ENCODE assay signal across 1 cellular context in genomic region chr16:78480588-78480987, GRCh38.
TF ChIP-seq lines count a peak whose summit lies in the region.

No MANE protein-coding gene starts in this region.

TF ChIP-seq in HepG2, 621 proteins besides CTCF, POLR2A, EP300 and RAD21 (continued from another document and continues in another):
- TF ChIP-seq PRDM4 (CRISPR knock-in tag; IDR thresholded peaks at IDR 0.05; ENCODE audit: borderline replicate concordance), result no peak
- no peak for TF ChIP-seq SP5 (CRISPR knock-in tag; IDR thresholded peaks at IDR 0.05; ENCODE audit: borderline replicate concordance, low read depth)
- TF ChIP-seq E2F5 (CRISPR knock-in tag; conservative IDR thresholded peaks at IDR 0.05), result no peak
- no peak for TF ChIP-seq TAF15 (IDR thresholded peaks at IDR 0.05; ENCODE audit: low read depth, low read length, poor library complexity, severe bottlenecking)
- no peak for TF ChIP-seq GABPB1 (CRISPR knock-in tag; IDR thresholded peaks at IDR 0.05)
- peak; percentile 16; the same call in 1 of the 2 replicates for TF ChIP-seq MIER3 (CRISPR knock-in tag; IDR thresholded peaks at IDR 0.05; ENCODE audit: borderline replicate concordance)
- no peak for TF ChIP-seq AKAP8 (CRISPR knock-in tag; IDR thresholded peaks at IDR 0.05)
- no peak for TF ChIP-seq ZNF207 (IDR thresholded peaks at IDR 0.05; ENCODE audit: borderline replicate concordance)
- TF ChIP-seq E2F2 (CRISPR knock-in tag; IDR thresholded peaks at IDR 0.05; ENCODE audit: borderline replicate concordance), result no peak
- TF ChIP-seq LRRFIP1 (CRISPR knock-in tag; conservative IDR thresholded peaks at IDR 0.05), result no peak
- no peak for TF ChIP-seq ZNF3 (CRISPR knock-in tag; IDR thresholded peaks at IDR 0.05)
- 0 out of 2 replicates have a peak, but pooled peaks have one; percentile 34 for TF ChIP-seq ZNF629 (CRISPR knock-in tag; conservative IDR thresholded peaks at IDR 0.05)
- peak; percentile 48; the same call in 1 of the 2 replicates for TF ChIP-seq PATZ1 (CRISPR knock-in tag; IDR thresholded peaks at IDR 0.05)
- TF ChIP-seq TFAP4 (IDR thresholded peaks at IDR 0.05; ENCODE audit: borderline replicate concordance, low read depth), result peak; percentile 37; the same call in 1 of the 2 replicates
- TF ChIP-seq ZNF292 (CRISPR knock-in tag; IDR thresholded peaks at IDR 0.05; ENCODE audit: borderline replicate concordance, low read depth), result peak; percentile 84; the same call in 1 of the 2 replicates
- no peak for TF ChIP-seq ZNF724P (CRISPR knock-in tag; IDR thresholded peaks at IDR 0.05; ENCODE audit: borderline replicate concordance)
- TF ChIP-seq ONECUT2 (CRISPR knock-in tag; IDR thresholded peaks at IDR 0.05), result no peak
- no peak for TF ChIP-seq JARID2 (CRISPR knock-in tag; IDR thresholded peaks at IDR 0.05; ENCODE audit: insufficient replicate concordance)
- no peak for TF ChIP-seq ZNF329 (CRISPR knock-in tag; IDR thresholded peaks at IDR 0.05; ENCODE audit: low read depth)
- peak; percentile 78 for TF ChIP-seq IRF2 (CRISPR knock-in tag; IDR thresholded peaks at IDR 0.05)
- TF ChIP-seq TSC22D2 (CRISPR knock-in tag; IDR thresholded peaks at IDR 0.05; ENCODE audit: borderline replicate concordance), result no peak
- TF ChIP-seq ZNF678 (CRISPR knock-in tag; IDR thresholded peaks at IDR 0.05), result no peak
- TF ChIP-seq NFKBIZ (CRISPR knock-in tag; IDR thresholded peaks at IDR 0.05), result no peak
- no peak for TF ChIP-seq SETDB1 (CRISPR knock-in tag; IDR thresholded peaks at IDR 0.05; ENCODE audit: borderline replicate concordance)
- TF ChIP-seq HMG20A (CRISPR knock-in tag; IDR thresholded peaks at IDR 0.05; ENCODE audit: borderline replicate concordance), result peak; percentile 67; the same call in 1 of the 2 replicates
- TF ChIP-seq SKI (IDR thresholded peaks at IDR 0.05; ENCODE audit: partially characterized antibody), result peak; percentile 41
- TF ChIP-seq RBM22 (optimal IDR thresholded peaks at IDR 0.05; ENCODE audit: low read length), result no peak
- 0 out of 2 replicates have a peak, but pooled peaks have one; percentile 44 for TF ChIP-seq KLF11 (CRISPR knock-in tag; IDR thresholded peaks at IDR 0.05)
- no peak for TF ChIP-seq ZNF576 (CRISPR knock-in tag; IDR thresholded peaks at IDR 0.05)
- TF ChIP-seq HOXD1 (CRISPR knock-in tag; IDR thresholded peaks at IDR 0.05), result no peak
- peak; percentile 87 for TF ChIP-seq AHDC1 (CRISPR knock-in tag; IDR thresholded peaks at IDR 0.05; ENCODE audit: borderline replicate concordance)
- no peak for TF ChIP-seq ZNF550 (CRISPR knock-in tag; IDR thresholded peaks at IDR 0.05; ENCODE audit: borderline replicate concordance)
- peak; percentile 64 for TF ChIP-seq SAP130 (CRISPR knock-in tag; IDR thresholded peaks at IDR 0.05; ENCODE audit: low read depth)
- TF ChIP-seq JUN (CRISPR knock-in tag; IDR thresholded peaks at IDR 0.05), result 0 out of 2 replicates have a peak, but pooled peaks have one; percentile 41
- no peak for TF ChIP-seq HNRNPLL (IDR thresholded peaks at IDR 0.05; ENCODE audit: low read depth, low read length, poor library complexity, severe bottlenecking)
- no peak for TF ChIP-seq ZNF616 (CRISPR knock-in tag; IDR thresholded peaks at IDR 0.05; ENCODE audit: low read depth)
- TF ChIP-seq HNF1B (CRISPR knock-in tag; IDR thresholded peaks at IDR 0.05), result no peak
- TF ChIP-seq THAP9 (CRISPR knock-in tag; IDR thresholded peaks at IDR 0.05; ENCODE audit: borderline replicate concordance), result no peak
- TF ChIP-seq THAP11 (CRISPR knock-in tag; IDR thresholded peaks at IDR 0.05), result peak; percentile 21; the same call in 1 of the 2 replicates
